Comparison of ENCODE assay signal across 15 cellular contexts in genomic region chr19:16376241-16376640, GRCh38. TPM values are rescaled to one million over a fixed set of nuclear protein-coding genes. Genes with fewer than 3 reads are reported as not detected.
DNase-seq lines count a peak whose midpoint lies in the region; ATAC-seq and TF ChIP-seq lines count a peak whose summit lies in the region.
"Had no signal": no experiment of that assay in that cellular context is flagged by ENCODE, and none has a peak within 500 bp of the region (broad histone marks: within the 10 kb centered on the region; RNA-seq: fewer than 3 reads in every experiment).

No MANE protein-coding gene starts in this region.

- BruUV-seq in HCT116 (replicated peaks; lab: Mats Ljungman, UMichigan) (no TSS peak), PC-9 (replicated peaks; lab: Mats Ljungman, UMichigan) (no TSS peak)

- H3F3A ChIP-seq in PC-9 (ENCODE audit: insufficient read depth, low read depth), result 0 out of 2 replicates have a peak, but pooled peaks cover 9% of the 10 kb centered on the region

- ATAC-seq in HCT116, result no peak
- ATAC-seq: left lung had no signal

- H3K9ac ChIP-seq in HCT116 (ENCODE audit: low read length), result no peak overlapping the region

- no peaks in the 10 kb centered on the region for H3K9me3 Mint-ChIP-seq in T-helper 1 cell treated with Interleukin-12 subunit alpha and Interleukin-12 subunit beta and Interleukin-4 antibody, amounts not matched to agents 30 μg/mL and 1 μg/mL, for 36 hours

- H3K4me1 ChIP-seq in HCT116 (ENCODE audit: control insufficient read depth in 1 of 2, insufficient read depth in 2 of 2, low read length in 2 of 2), result no peaks in the 10 kb centered on the region
- peaks cover 16% of the 10 kb centered on the region for H3K4me1 ChIP-seq in osteoblast (ENCODE audit: insufficient read depth, low read length)
- peaks cover 0 to 4% of the 10 kb centered on the region in 2 donors for H3K4me1 ChIP-seq in breast epithelium
- no peaks in the 10 kb centered on the region for H3K4me1 ChIP-seq in PC-9 (replicated peaks; ENCODE audit: insufficient read depth)

- CTCF ChIA-PET in HCT116 (lab: Charles Lee) (interaction anchor here (0.8 to 1.6 kb wide), 6 partner anchors 9 to 335 kb away, joined by 3 to 7 read pairs (median 4); no protein-coding TSS in a partner anchor), PC-9 (lab: Charles Lee) (interaction anchor here (0.6 kb wide), 1 partner anchor 128 kb away, joined by 5 read pairs; no protein-coding TSS in a partner anchor)

- POLR2A ChIA-PET in HCT116 (lab: Charles Lee), result no interaction called here
- POLR2A ChIA-PET in PC-9 (lab: Charles Lee; ENCODE audit: unreplicated experiment), result no interaction called here

- H2AFZ ChIP-seq in HCT116 (ENCODE audit: low read depth, low read length, poor library complexity, severe bottlenecking), result no peak overlapping the region
- no peak overlapping the region for H2AFZ ChIP-seq in osteoblast (ENCODE audit: low read length)
- H2AFZ ChIP-seq in PC-9, result no peak overlapping the region

- no peaks in the 10 kb centered on the region for H3K79me2 ChIP-seq in HCT116 (ENCODE audit: insufficient read depth, low read length)
- H3K79me2 ChIP-seq in osteoblast (ENCODE audit: insufficient read depth, low read length), result peaks cover 2% of the 10 kb centered on the region
- H3K79me2 ChIP-seq in PC-9 (ENCODE audit: low read depth), result no peaks in the 10 kb centered on the region

- peaks cover 43% of the 10 kb centered on the region for H3K36me3 Mint-ChIP-seq in T-helper 1 cell treated with Interleukin-12 subunit alpha and Interleukin-12 subunit beta and Interleukin-4 antibody, amounts not matched to agents 30 μg/mL and 1 μg/mL, for 36 hours (ENCODE audit: low read depth)

- no peak overlapping the region for H3K27ac ChIP-seq in HCT116 (ENCODE audit: low read depth, low read length)
- no peak overlapping the region for H3K27ac ChIP-seq in osteoblast (ENCODE audit: low read depth, low read length)
- peak overlapping the region in 1 of 2 donors; percentile 68 for H3K27ac ChIP-seq in breast epithelium
- H3K27ac ChIP-seq in PC-9, result no peak overlapping the region
- H3K27ac ChIP-seq: 22Rv1, HL-60, left lung, uterus had no signal

- peak overlapping the region; percentile 53 for H3K4me3 Mint-ChIP-seq in T-helper 1 cell treated with Interleukin-12 subunit alpha and Interleukin-12 subunit beta and Interleukin-4 antibody, amounts not matched to agents 30 μg/mL and 1 μg/mL, for 36 hours

- H3K27me3 ChIP-seq in HCT116 (ENCODE audit: insufficient read depth, low read length), result no peaks in the 10 kb centered on the region
- H3K27me3 ChIP-seq in osteoblast (ENCODE audit: insufficient read depth, low read length), result no peaks in the 10 kb centered on the region
- H3K27me3 ChIP-seq in breast epithelium, result no peaks in the 10 kb centered on the region
- no peaks in the 10 kb centered on the region for H3K27me3 ChIP-seq in PC-9 (ENCODE audit: insufficient read depth, low read depth)
- H3K27me3 ChIP-seq: left lung, uterus had no signal

- H3K4me2 ChIP-seq in HCT116 (ENCODE audit: low read length), result no peak overlapping the region
- no peak overlapping the region for H3K4me2 ChIP-seq in osteoblast (ENCODE audit: insufficient read depth, low read length)
- no peak overlapping the region for H3K4me2 ChIP-seq in PC-9

- TF ChIP-seq CTCF in HCT116 (IDR thresholded peaks at IDR 0.05 in 2 of 3, conservative IDR thresholded peaks at IDR 0.05 in 1 of 3; ENCODE audit: borderline replicate concordance in 1 of 3, insufficient read depth in 1 of 3, low read depth in 2 of 3, low read length in 2 of 3) (no peak), osteoblast (IDR thresholded peaks at IDR 0.05; ENCODE audit: extremely low read depth, low read depth, low read length) (no peak), breast epithelium (IDR thresholded peaks at IDR 0.05) (no peak), PC-9 (conservative IDR thresholded peaks at IDR 0.05) (no peak)

- RAD21 ChIA-PET in HCT116 (lab: Charles Lee; ENCODE audit: low non-redundant PET in 1 of 2, low total read pairs in 2 of 2, uncharacterized antibody in 2 of 2, unreplicated experiment in 2 of 2), result no interaction called here

- H3K4me1 Mint-ChIP-seq in T-helper 1 cell treated with Interleukin-12 subunit alpha and Interleukin-12 subunit beta and Interleukin-4 antibody, amounts not matched to agents 30 μg/mL and 1 μg/mL, for 36 hours (ENCODE audit: low read depth), result peaks cover 60% of the 10 kb centered on the region

- H3K4me3 ChIP-seq in HCT116 (replicated peaks in 1 of 2; ENCODE audit: low read depth in 1 of 2, low read length in 2 of 2), result no peak overlapping the region
- no peak overlapping the region for H3K4me3 ChIP-seq in osteoblast (ENCODE audit: insufficient read depth, low read length)
- H3K4me3 ChIP-seq in breast epithelium, result no peak overlapping the region
- H3K4me3 ChIP-seq in PC-9, result no peak overlapping the region
- H3K4me3 ChIP-seq: left lung, uterus had no signal

- H3K27me3 Mint-ChIP-seq in T-helper 1 cell treated with Interleukin-12 subunit alpha and Interleukin-12 subunit beta and Interleukin-4 antibody, amounts not matched to agents 30 μg/mL and 1 μg/mL, for 36 hours (ENCODE audit: low read depth), result no peaks in the 10 kb centered on the region

- no peaks in the 10 kb centered on the region for H3K9me2 ChIP-seq in HCT116 (ENCODE audit: insufficient read depth)
- H3K9me2 ChIP-seq in PC-9 (ENCODE audit: insufficient read depth), result no peaks in the 10 kb centered on the region

- TF ChIP-seq POLR2A in HCT116 (IDR thresholded peaks at IDR 0.05; ENCODE audit: borderline replicate concordance, extremely low read depth, insufficient read depth, insufficient read length), result no peak
- no peak for TF ChIP-seq POLR2A in breast epithelium (IDR thresholded peaks at IDR 0.05)

- no peaks in the 10 kb centered on the region for H3K9me3 ChIP-seq in HCT116 (ENCODE audit: control insufficient read depth in 1 of 2, insufficient read depth in 1 of 2, low read depth in 1 of 2, low read length in 2 of 2)
- H3K9me3 ChIP-seq in osteoblast (ENCODE audit: low read depth, low read length), result no peaks in the 10 kb centered on the region
- no peaks in the 10 kb centered on the region for H3K9me3 ChIP-seq in breast epithelium
- no peaks in the 10 kb centered on the region for H3K9me3 ChIP-seq in PC-9 (ENCODE audit: insufficient read depth, low read depth)
- H3K9me3 ChIP-seq: left lung, uterus had no signal

- no peak for DNase-seq in T-helper 1 cell
- DNase-seq in HCT116 (ENCODE audit: low read depth, low spot score), result no peak
- peak; percentile 68 for DNase-seq in cardiac septum (ENCODE audit: low spot score)
- DNase-seq in osteoblast (ENCODE audit: insufficient read length, low spot score, missing footprints), result peak; percentile 87
- no peak for DNase-seq in NCI-H128 (lab: John Stamatoyannopoulos, UW; ENCODE audit: unreplicated experiment)
- DNase-seq in breast epithelium (ENCODE audit: low spot score in 2 of 2), result no peak
- DNase-seq in PC-9, result no peak
- DNase-seq: activated T-cell treated with anti-CD3 and anti-CD28 coated beads for 4 hours; central memory CD4-positive, alpha-beta T cell; left lung; NCI-H1417 had no signal

- H4K20me1 ChIP-seq in HCT116 (ENCODE audit: insufficient read depth) (no peaks in the 10 kb centered on the region), osteoblast (ENCODE audit: insufficient read depth, low read length) (peaks cover 27% of the 10 kb centered on the region), PC-9 (ENCODE audit: insufficient read depth) (0 out of 2 replicates have a peak, but pooled peaks cover 4% of the 10 kb centered on the region)

- peak overlapping the region; percentile 87 for H3K27ac Mint-ChIP-seq in T-helper 1 cell treated with Interleukin-12 subunit alpha and Interleukin-12 subunit beta and Interleukin-4 antibody, amounts not matched to agents 30 μg/mL and 1 μg/mL, for 36 hours

- no peak for TF ChIP-seq RAD21 in HCT116 (IDR thresholded peaks at IDR 0.05; ENCODE audit: low read depth)

- intact Hi-C loops in HCT116 (cut with micrococcal nuclease), result no loop called here
- intact Hi-C loops in cardiac septum (cut with DNase I), result no loop called here
- intact Hi-C loops in breast epithelium (cut with DNase I; ENCODE audit: low total_unique reads), result no loop called here
- intact Hi-C loops in PC-9 (cut with micrococcal nuclease; ENCODE audit: unreplicated experiment), result no loop called here

- H3K36me3 ChIP-seq in HCT116 (ENCODE audit: control insufficient read depth in 1 of 2, insufficient read depth in 2 of 2, low read length in 2 of 2), result peaks cover 0 to 8% of the 10 kb centered on the region in 2 experiments; a peak in 2 of 4 replicates
- H3K36me3 ChIP-seq in osteoblast (ENCODE audit: insufficient read depth, low read length), result peaks cover 18% of the 10 kb centered on the region
- H3K36me3 ChIP-seq in breast epithelium, result no peaks in the 10 kb centered on the region
- no peaks in the 10 kb centered on the region for H3K36me3 ChIP-seq in PC-9 (ENCODE audit: low read depth)
- H3K36me3 ChIP-seq: uterus had no signal

TF ChIP-seq in HCT116, 20 proteins besides CTCF, POLR2A, EP300 and RAD21:
- TF ChIP-seq MAX (IDR thresholded peaks at IDR 0.05) (0 out of 2 replicates have a peak, but pooled peaks have one; percentile 14), SIN3A (IDR thresholded peaks at IDR 0.05; ENCODE audit: low read depth) (no peak)

RNA-seq across cellular contexts. Expression of gene KLF2, which starts 51.6 kb away (rescaled TPM):
- 39.4 TPM for total RNA-seq in HCT116 (2021; ENCODE audit: unreplicated experiment)
- 37.7 and 54.7 TPM in 2 replicates for polyA plus RNA-seq in HCT116 (2012)
- total RNA-seq in cardiac septum, result 44.6 TPM
- total RNA-seq in osteoblast, result 11.2 and 16.6 TPM in 2 replicates
- 10 to 100 TPM; 12.0 to 23.3 (median 21.8) TPM for total RNA-seq in breast epithelium
- 1.6 and 2.0 TPM in 2 replicates for total RNA-seq in PC-9 (2021)

Comparison
In these comparisons a context has a peak if more than half of its experiments do, and no peak if none do; other contexts are left out.
1. DNase-seq: peak in cardiac septum (single experiment) and osteoblast (single experiment); none in T-helper 1 cell (0 of 5), HCT116 (single experiment), NCI-H128 (single experiment), breast epithelium (0 of 2) and PC-9 (0 of 2).